Comparison of ENCODE assay signal across 9 cellular contexts in the genomic region with DNA sequence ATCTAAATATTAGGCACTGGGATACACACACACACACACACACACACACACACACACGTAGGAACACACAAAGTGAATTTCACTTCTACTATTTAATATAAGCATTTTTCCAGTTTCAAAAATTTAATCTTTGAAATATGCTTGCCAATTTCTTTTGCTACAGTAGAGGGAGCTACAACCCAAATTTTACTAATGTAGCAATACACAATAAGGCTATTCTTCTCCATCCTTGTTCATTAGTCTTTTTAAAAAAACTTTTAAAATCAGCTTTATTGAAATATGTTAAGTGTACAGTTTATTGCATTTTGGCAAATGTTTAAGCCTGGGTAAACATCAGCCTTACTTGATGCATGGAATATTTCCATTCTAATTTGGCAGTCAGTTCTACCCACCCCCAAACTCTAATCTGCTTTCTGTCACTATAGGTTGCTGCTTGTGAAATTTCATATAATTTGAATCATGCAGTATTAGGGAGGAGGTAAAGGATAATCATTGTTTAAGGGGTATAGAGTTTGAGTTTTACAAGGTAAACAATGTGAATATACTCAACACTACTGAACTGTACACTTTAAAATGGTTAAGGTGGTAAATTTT.
DNase-seq lines count a peak whose midpoint lies in the region; ATAC-seq and TF ChIP-seq lines count a peak whose summit lies in the region.
"Had no signal": no experiment of that assay in that cellular context is flagged by ENCODE, and none has a peak within 500 bp of the region (broad histone marks: within the 10 kb centered on the region; RNA-seq: fewer than 3 reads in every experiment).

No MANE protein-coding gene starts in this region.

- H3K27ac ChIP-seq in coronary artery = no peak overlapping the region
- H3K27ac ChIP-seq: neutrophil had no signal

- H3K36me3 Mint-ChIP-seq in nephron progenitor cell (ENCODE audit: low read depth) = peaks cover 16% of the 10 kb centered on the region

- no peak overlapping the region for H3K27ac Mint-ChIP-seq in nephron progenitor cell

- H3K4me1 Mint-ChIP-seq in nephron progenitor cell = peaks cover 6% of the 10 kb centered on the region

- no peaks in the 10 kb centered on the region for H3K9me3 Mint-ChIP-seq in nephron progenitor cell

- intact Hi-C loops in lower leg skin (cut with DNase I; ENCODE audit: low total_unique reads) = no loop called here

- no peak overlapping the region for H3K4me3 Mint-ChIP-seq in nephron progenitor cell

- no peak for TF ChIP-seq POLR2A in lower leg skin (IDR thresholded peaks at IDR 0.05)

- H3K4me3 ChIP-seq in coronary artery (no peak overlapping the region), lower leg skin (ENCODE audit: low read depth, poor library complexity, severe bottlenecking) (no peak overlapping the region)

- TF ChIP-seq CTCF in coronary artery (IDR thresholded peaks at IDR 0.05) (peak; percentile 48), nephron progenitor cell (IDR thresholded peaks at IDR 0.05) (peak; percentile 58), lower leg skin (IDR thresholded peaks at IDR 0.05) (no peak)

- no peaks in the 10 kb centered on the region for H3K27me3 Mint-ChIP-seq in nephron progenitor cell (ENCODE audit: low read depth, poor library complexity)

- 4 to 7% methylated on average over 1 of the region's 1 CpG for WGBS in lower leg skin, 2 donors

- no peak for ATAC-seq in HG02588 (IDR thresholded peaks at IDR 0.05; ENCODE audit: unreplicated experiment)
- no peak for ATAC-seq in GM19324 (IDR thresholded peaks at IDR 0.05; ENCODE audit: low FRiP score, unreplicated experiment)

- DNase-seq in NCI-H1092 treated with DMSO at 0.1 percent for 48 hours (lab: John Stamatoyannopoulos, UW) = peak; percentile 26
- no peak for DNase-seq in NCI-H1092 (lab: John Stamatoyannopoulos, UW)
- DNase-seq in NCI-H345 (lab: John Stamatoyannopoulos, UW) = peak; percentile 4
- DNase-seq in coronary artery (ENCODE audit: low spot score) = no peak
- DNase-seq in nephron progenitor cell = no peak
- no peak for DNase-seq in lower leg skin (ENCODE audit: low spot score in 2 of 2)

Comparison
In these comparisons a context has a peak if more than half of its experiments do, and no peak if none do; other contexts are left out.
1. DNase-seq: peak in NCI-H1092 treated with DMSO at 0.1 percent for 48 hours (single experiment) and NCI-H345 (single experiment); none in NCI-H1092 (single experiment), coronary artery (single experiment), nephron progenitor cell (single experiment) and lower leg skin (0 of 2).
2. CTCF ChIP-seq: peak in coronary artery (single experiment) and nephron progenitor cell (single experiment); none in lower leg skin (0 of 3).